Comparison of ENCODE assay signal across 2 cellular contexts in the genomic region with DNA sequence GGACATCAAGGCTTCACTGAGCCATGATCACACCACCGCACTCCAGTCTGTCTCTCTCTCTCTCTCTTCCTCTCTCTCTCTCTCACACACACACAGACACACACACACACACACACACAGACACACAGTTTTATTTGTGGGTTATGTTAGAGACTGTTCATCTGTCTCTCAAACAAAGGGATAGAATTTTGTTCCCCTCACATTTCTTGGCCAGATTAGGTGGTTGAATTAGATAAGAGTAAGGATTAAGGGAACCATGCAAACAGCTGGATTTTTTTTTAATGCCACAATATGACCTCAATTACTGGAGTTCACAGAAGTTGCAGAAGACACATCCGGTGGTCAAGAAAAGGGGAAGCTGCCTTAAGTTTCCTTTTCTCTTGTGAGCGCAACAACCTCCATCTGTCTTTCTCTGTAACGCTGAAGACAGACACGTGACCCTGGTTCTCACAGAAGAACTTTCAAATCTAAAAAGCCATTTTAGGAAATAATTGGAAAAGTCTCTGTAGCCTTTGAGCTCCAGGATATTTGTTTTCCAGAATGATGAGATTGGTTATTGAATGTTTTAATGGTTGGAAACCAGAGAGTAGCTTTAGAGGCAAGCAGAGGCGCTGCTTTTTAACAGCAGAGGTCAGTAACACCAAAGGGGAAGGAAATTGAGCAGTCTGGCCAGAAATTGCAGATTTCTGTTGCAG.
TF ChIP-seq lines count a peak whose summit lies in the region.

No MANE protein-coding gene starts in this region.

TF ChIP-seq in HEK293, 187 proteins besides CTCF, POLR2A, EP300 and RAD21 (continued from another document):
- TF ChIP-seq ZNF654 (tag by site-specific recombination; IDR thresholded peaks at IDR 0.05; ENCODE audit: low read depth): peak; percentile 91
- TF ChIP-seq, protein P1, sequence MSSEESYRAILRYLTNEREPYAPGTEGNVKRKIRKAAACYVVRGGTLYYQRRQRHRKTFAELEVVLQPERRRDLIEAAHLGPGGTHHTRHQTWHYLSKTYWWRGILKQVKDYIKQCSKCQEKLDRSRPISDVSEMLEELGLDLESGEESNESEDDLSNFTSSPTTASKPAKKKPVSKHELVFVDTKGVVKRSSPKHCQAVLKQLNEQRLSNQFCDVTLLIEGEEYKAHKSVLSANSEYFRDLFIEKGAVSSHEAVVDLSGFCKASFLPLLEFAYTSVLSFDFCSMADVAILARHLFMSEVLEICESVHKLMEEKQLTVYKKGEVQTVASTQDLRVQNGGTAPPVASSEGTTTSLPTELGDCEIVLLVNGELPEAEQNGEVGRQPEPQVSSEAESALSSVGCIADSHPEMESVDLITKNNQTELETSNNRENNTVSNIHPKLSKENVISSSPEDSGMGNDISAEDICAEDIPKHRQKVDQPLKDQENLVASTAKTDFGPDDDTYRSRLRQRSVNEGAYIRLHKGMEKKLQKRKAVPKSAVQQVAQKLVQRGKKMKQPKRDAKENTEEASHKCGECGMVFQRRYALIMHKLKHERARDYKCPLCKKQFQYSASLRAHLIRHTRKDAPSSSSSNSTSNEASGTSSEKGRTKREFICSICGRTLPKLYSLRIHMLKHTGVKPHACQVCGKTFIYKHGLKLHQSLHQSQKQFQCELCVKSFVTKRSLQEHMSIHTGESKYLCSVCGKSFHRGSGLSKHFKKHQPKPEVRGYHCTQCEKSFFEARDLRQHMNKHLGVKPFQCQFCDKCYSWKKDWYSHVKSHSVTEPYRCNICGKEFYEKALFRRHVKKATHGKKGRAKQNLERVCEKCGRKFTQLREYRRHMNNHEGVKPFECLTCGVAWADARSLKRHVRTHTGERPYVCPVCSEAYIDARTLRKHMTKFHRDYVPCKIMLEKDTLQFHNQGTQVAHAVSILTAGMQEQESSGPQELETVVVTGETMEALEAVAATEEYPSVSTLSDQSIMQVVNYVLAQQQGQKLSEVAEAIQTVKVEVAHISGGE (tag by site-specific recombination; conservative IDR thresholded peaks at IDR 0.05; ENCODE audit: low read depth): no peak
- no peak for TF ChIP-seq ZFP41 (tag by site-specific recombination; IDR thresholded peaks at IDR 0.05; ENCODE audit: borderline replicate concordance)
- no peak for TF ChIP-seq ZNF670 (tag by site-specific recombination; IDR thresholded peaks at IDR 0.05; ENCODE audit: low read depth)
- no peak for TF ChIP-seq ZNF221 (tag by site-specific recombination; IDR thresholded peaks at IDR 0.05; ENCODE audit: borderline replicate concordance)
- no peak for TF ChIP-seq ZNF837 (tag by site-specific recombination; IDR thresholded peaks at IDR 0.05)
- no peak for TF ChIP-seq ZNF184 (tag by site-specific recombination; IDR thresholded peaks at IDR 0.05)
- no peak for TF ChIP-seq ZNF558 (tag by site-specific recombination; IDR thresholded peaks at IDR 0.05)
- TF ChIP-seq SALL2 (tag by site-specific recombination; IDR thresholded peaks at IDR 0.05; ENCODE audit: borderline replicate concordance): no peak
- TF ChIP-seq ZNF510 (tag by site-specific recombination; IDR thresholded peaks at IDR 0.05; ENCODE audit: insufficient replicate concordance): no peak
- TF ChIP-seq KLF10 (tag by site-specific recombination; IDR thresholded peaks at IDR 0.05): no peak

TF ChIP-seq in HepG2, 621 proteins besides CTCF, POLR2A, EP300 and RAD21 (continued from another document and continues in another):
- TF ChIP-seq, protein P2, sequence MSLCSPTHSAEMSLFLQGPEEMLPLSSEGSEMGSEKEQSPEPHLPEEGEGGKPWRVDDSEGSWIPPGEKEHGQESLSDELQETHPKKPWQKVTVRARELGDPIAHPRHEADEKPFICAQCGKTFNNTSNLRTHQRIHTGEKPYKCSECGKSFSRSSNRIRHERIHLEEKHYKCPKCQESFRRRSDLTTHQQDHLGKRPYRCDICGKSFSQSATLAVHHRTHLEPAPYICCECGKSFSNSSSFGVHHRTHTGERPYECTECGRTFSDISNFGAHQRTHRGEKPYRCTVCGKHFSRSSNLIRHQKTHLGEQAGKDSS (CRISPR knock-in tag; IDR thresholded peaks at IDR 0.05; ENCODE audit: borderline replicate concordance, low read depth): no peak
- TF ChIP-seq ZNF292 (CRISPR knock-in tag; IDR thresholded peaks at IDR 0.05; ENCODE audit: borderline replicate concordance, low read depth) (no peak), DNMT1 (CRISPR knock-in tag; IDR thresholded peaks at IDR 0.05) (no peak), ZFYVE20 (CRISPR knock-in tag; IDR thresholded peaks at IDR 0.05; ENCODE audit: borderline replicate concordance, low read depth) (no peak), KDM5B (CRISPR knock-in tag; IDR thresholded peaks at IDR 0.05; ENCODE audit: borderline replicate concordance) (no peak), CEBPG (CRISPR knock-in tag; IDR thresholded peaks at IDR 0.05) (peak; percentile 73), HMG20B (CRISPR knock-in tag; conservative IDR thresholded peaks at IDR 0.05) (no peak), ZBTB8A (CRISPR knock-in tag; IDR thresholded peaks at IDR 0.05; ENCODE audit: borderline replicate concordance, low read depth) (no peak), NR1H2 (CRISPR knock-in tag; IDR thresholded peaks at IDR 0.05; ENCODE audit: borderline replicate concordance, low read depth) (no peak), ZNF780A (CRISPR knock-in tag; IDR thresholded peaks at IDR 0.05) (no peak), ZNF224 (CRISPR knock-in tag; IDR thresholded peaks at IDR 0.05) (no peak), PAF1 (CRISPR knock-in tag; IDR thresholded peaks at IDR 0.05) (no peak), POLR2AphosphoS5 (IDR thresholded peaks at IDR 0.05; ENCODE audit: low read depth, low read length) (no peak), ZNF672 (CRISPR knock-in tag; IDR thresholded peaks at IDR 0.05) (no peak), ZKSCAN1 (IDR thresholded peaks at IDR 0.05; ENCODE audit: low read length) (no peak), JUND (CRISPR knock-in tag; IDR thresholded peaks at IDR 0.05) (no peak), ZNF121 (CRISPR knock-in tag; IDR thresholded peaks at IDR 0.05) (0 out of 2 replicates have a peak, but pooled peaks have one; percentile 21), PHF8 (CRISPR knock-in tag; IDR thresholded peaks at IDR 0.05) (peak; percentile 43; the same call in 1 of the 2 replicates), RELA (CRISPR knock-in tag; IDR thresholded peaks at IDR 0.05) (no peak), KDM3A (CRISPR knock-in tag; IDR thresholded peaks at IDR 0.05; ENCODE audit: low read depth) (peak; percentile 67; the same call in 1 of the 2 replicates), ZBTB7B (CRISPR knock-in tag; IDR thresholded peaks at IDR 0.05) (no peak), ZBTB3 (CRISPR knock-in tag; IDR thresholded peaks at IDR 0.05; ENCODE audit: borderline replicate concordance, low read depth) (no peak), REPIN1 (CRISPR knock-in tag; IDR thresholded peaks at IDR 0.05; ENCODE audit: borderline replicate concordance, low read depth) (peak; percentile 56; the same call in 1 of the 2 replicates), ZNF713 (CRISPR knock-in tag; IDR thresholded peaks at IDR 0.05) (no peak), SP1 (IDR thresholded peaks at IDR 0.05) (no peak), SP1 (CRISPR knock-in tag; IDR thresholded peaks at IDR 0.05) (no peak), ZNF205 (CRISPR knock-in tag; IDR thresholded peaks at IDR 0.05) (peak; percentile 77), ETV5 (CRISPR knock-in tag; IDR thresholded peaks at IDR 0.05; ENCODE audit: borderline replicate concordance) (no peak; the same call in 1 of the 2 replicates)
- TF ChIP-seq, protein P3, sequence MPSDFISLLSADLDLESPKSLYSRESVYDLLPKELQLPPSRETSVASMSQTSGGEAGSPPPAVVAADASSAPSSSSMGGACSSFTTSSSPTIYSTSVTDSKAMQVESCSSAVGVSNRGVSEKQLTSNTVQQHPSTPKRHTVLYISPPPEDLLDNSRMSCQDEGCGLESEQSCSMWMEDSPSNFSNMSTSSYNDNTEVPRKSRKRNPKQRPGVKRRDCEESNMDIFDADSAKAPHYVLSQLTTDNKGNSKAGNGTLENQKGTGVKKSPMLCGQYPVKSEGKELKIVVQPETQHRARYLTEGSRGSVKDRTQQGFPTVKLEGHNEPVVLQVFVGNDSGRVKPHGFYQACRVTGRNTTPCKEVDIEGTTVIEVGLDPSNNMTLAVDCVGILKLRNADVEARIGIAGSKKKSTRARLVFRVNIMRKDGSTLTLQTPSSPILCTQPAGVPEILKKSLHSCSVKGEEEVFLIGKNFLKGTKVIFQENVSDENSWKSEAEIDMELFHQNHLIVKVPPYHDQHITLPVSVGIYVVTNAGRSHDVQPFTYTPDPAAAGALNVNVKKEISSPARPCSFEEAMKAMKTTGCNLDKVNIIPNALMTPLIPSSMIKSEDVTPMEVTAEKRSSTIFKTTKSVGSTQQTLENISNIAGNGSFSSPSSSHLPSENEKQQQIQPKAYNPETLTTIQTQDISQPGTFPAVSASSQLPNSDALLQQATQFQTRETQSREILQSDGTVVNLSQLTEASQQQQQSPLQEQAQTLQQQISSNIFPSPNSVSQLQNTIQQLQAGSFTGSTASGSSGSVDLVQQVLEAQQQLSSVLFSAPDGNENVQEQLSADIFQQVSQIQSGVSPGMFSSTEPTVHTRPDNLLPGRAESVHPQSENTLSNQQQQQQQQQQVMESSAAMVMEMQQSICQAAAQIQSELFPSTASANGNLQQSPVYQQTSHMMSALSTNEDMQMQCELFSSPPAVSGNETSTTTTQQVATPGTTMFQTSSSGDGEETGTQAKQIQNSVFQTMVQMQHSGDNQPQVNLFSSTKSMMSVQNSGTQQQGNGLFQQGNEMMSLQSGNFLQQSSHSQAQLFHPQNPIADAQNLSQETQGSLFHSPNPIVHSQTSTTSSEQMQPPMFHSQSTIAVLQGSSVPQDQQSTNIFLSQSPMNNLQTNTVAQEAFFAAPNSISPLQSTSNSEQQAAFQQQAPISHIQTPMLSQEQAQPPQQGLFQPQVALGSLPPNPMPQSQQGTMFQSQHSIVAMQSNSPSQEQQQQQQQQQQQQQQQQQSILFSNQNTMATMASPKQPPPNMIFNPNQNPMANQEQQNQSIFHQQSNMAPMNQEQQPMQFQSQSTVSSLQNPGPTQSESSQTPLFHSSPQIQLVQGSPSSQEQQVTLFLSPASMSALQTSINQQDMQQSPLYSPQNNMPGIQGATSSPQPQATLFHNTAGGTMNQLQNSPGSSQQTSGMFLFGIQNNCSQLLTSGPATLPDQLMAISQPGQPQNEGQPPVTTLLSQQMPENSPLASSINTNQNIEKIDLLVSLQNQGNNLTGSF (CRISPR knock-in tag; IDR thresholded peaks at IDR 0.05): no peak
- TF ChIP-seq, protein P4, sequence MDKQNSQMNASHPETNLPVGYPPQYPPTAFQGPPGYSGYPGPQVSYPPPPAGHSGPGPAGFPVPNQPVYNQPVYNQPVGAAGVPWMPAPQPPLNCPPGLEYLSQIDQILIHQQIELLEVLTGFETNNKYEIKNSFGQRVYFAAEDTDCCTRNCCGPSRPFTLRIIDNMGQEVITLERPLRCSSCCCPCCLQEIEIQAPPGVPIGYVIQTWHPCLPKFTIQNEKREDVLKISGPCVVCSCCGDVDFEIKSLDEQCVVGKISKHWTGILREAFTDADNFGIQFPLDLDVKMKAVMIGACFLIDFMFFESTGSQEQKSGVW (CRISPR knock-in tag; IDR thresholded peaks at IDR 0.05; ENCODE audit: borderline replicate concordance): no peak
- TF ChIP-seq, protein P5, sequence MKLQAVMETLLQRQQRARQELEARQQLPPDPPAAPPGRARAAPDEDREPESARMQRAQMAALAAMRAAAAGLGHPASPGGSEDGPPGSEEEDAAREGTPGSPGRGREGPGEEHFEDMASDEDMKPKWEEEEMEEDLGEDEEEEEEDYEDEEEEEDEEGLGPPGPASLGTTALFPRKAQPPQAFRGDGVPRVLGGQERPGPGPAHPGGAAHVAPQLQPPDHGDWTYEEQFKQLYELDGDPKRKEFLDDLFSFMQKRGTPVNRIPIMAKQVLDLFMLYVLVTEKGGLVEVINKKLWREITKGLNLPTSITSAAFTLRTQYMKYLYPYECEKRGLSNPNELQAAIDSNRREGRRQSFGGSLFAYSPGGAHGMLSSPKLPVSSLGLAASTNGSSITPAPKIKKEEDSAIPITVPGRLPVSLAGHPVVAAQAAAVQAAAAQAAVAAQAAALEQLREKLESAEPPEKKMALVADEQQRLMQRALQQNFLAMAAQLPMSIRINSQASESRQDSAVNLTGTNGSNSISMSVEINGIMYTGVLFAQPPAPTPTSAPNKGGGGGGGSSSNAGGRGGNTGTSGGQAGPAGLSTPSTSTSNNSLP (IDR thresholded peaks at IDR 0.05; ENCODE audit: low read depth, low read length): peak; percentile 59; the same call in 1 of the 2 replicates
- TF ChIP-seq, protein P6, sequence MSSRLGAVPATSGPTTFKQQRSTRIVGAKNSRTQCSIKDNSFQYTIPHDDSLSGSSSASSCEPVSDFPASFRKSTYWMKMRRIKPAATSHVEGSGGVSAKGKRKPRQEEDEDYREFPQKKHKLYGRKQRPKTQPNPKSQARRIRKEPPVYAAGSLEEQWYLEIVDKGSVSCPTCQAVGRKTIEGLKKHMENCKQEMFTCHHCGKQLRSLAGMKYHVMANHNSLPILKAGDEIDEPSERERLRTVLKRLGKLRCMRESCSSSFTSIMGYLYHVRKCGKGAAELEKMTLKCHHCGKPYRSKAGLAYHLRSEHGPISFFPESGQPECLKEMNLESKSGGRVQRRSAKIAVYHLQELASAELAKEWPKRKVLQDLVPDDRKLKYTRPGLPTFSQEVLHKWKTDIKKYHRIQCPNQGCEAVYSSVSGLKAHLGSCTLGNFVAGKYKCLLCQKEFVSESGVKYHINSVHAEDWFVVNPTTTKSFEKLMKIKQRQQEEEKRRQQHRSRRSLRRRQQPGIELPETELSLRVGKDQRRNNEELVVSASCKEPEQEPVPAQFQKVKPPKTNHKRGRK (CRISPR knock-in tag; IDR thresholded peaks at IDR 0.05): peak; percentile 58; the same call in 1 of the 2 replicates
- TF ChIP-seq, protein P7, sequence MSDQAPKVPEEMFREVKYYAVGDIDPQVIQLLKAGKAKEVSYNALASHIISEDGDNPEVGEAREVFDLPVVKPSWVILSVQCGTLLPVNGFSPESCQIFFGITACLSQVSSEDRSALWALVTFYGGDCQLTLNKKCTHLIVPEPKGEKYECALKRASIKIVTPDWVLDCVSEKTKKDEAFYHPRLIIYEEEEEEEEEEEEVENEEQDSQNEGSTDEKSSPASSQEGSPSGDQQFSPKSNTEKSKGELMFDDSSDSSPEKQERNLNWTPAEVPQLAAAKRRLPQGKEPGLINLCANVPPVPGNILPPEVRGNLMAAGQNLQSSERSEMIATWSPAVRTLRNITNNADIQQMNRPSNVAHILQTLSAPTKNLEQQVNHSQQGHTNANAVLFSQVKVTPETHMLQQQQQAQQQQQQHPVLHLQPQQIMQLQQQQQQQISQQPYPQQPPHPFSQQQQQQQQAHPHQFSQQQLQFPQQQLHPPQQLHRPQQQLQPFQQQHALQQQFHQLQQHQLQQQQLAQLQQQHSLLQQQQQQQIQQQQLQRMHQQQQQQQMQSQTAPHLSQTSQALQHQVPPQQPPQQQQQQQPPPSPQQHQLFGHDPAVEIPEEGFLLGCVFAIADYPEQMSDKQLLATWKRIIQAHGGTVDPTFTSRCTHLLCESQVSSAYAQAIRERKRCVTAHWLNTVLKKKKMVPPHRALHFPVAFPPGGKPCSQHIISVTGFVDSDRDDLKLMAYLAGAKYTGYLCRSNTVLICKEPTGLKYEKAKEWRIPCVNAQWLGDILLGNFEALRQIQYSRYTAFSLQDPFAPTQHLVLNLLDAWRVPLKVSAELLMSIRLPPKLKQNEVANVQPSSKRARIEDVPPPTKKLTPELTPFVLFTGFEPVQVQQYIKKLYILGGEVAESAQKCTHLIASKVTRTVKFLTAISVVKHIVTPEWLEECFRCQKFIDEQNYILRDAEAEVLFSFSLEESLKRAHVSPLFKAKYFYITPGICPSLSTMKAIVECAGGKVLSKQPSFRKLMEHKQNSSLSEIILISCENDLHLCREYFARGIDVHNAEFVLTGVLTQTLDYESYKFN (CRISPR knock-in tag; conservative IDR thresholded peaks at IDR 0.05): peak; percentile 29; the same call in 1 of the 2 replicates
